In the genomic region with DNA sequence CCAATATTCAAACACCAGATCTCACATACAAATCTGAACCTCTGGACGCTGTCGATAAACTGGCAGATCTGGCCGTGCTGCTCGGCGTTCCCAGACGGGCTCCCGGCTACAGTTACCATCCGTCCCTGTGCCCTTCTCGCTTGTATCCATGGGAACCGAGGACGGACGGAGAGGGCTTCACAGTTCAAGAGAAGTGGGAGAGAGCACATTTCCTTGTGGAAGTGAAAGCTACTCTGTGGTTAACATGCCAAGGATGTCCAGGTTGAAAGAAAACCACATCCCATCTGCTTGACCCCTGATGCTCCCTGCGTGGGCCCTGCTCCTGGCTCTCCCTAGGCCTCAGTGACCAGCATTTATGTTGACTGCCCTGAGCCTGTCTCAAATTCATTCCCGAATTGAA, we compare ENCODE assay signal across 9 cellular contexts. TPM values are rescaled to one million over a fixed set of nuclear protein-coding genes. Genes with fewer than 3 reads are reported as not detected.
DNase-seq lines count a peak whose midpoint lies in the region; ATAC-seq and TF ChIP-seq lines count a peak whose summit lies in the region.
"Had no signal": no experiment of that assay in that cellular context is flagged by ENCODE, and none has a peak within 500 bp of the region (broad histone marks: within the 10 kb centered on the region; RNA-seq: fewer than 3 reads in every experiment).

No MANE protein-coding gene starts in this region.

- H3K36me3 ChIP-seq in NT2/D1 (ENCODE audit: insufficient read depth, insufficient read length, low read length) (peaks cover 74% of the 10 kb centered on the region), SJCRH30 (peaks cover 22% of the 10 kb centered on the region)

- H3K9me3 ChIP-seq in NT2/D1 (ENCODE audit: insufficient read depth, low read length), result no peaks in the 10 kb centered on the region
- H3K9me3 ChIP-seq in SJCRH30 (replicated peaks), result no peaks in the 10 kb centered on the region
- H3K9me3 ChIP-seq: body of pancreas had no signal

- H3K4me1 ChIP-seq in NT2/D1 (ENCODE audit: insufficient read depth, insufficient read length), result peaks cover 21% of the 10 kb centered on the region
- H3K4me1 ChIP-seq in SJCRH30, result peaks cover 10% of the 10 kb centered on the region

- peaks cover 26% of the 10 kb centered on the region for H3K36me3 Mint-ChIP-seq in nephron (ENCODE audit: low read depth)

- peaks cover 3% of the 10 kb centered on the region for H3K27me3 Mint-ChIP-seq in nephron (ENCODE audit: low read depth)

- H3K27ac ChIP-seq in coronary artery (peak overlapping the region; percentile 58 to 97), SJCRH30 (no peak overlapping the region)

- no peak for ATAC-seq in HG02623 (IDR thresholded peaks at IDR 0.05; ENCODE audit: unreplicated experiment)

- peak overlapping the region; percentile 78 to 98 (median 90) for H3K27ac Mint-ChIP-seq in nephron

- DNase-seq in AG10803 (ENCODE audit: low read depth) (peak; percentile 65), NT2/D1 (ENCODE audit: low read depth, low spot score) (no peak), coronary artery (ENCODE audit: low spot score) (no peak), NCI-H1417 (lab: John Stamatoyannopoulos, UW) (no peak), NCI-H446 treated with DMSO at 0.1 percent for 48 hours (lab: John Stamatoyannopoulos, UW) (no peak), SJCRH30 (no peak)

- H3K27me3 ChIP-seq in NT2/D1 (ENCODE audit: insufficient read depth, insufficient read length) (no peaks in the 10 kb centered on the region), SJCRH30 (no peaks in the 10 kb centered on the region)
- H3K27me3 ChIP-seq: body of pancreas had no signal

- H3K4me3 ChIP-seq in AG10803 (ENCODE audit: low read length), result no peak overlapping the region
- H3K4me3 ChIP-seq in NT2/D1 (ENCODE audit: insufficient read length, low read depth), result no peak overlapping the region
- no peak overlapping the region for H3K4me3 ChIP-seq in coronary artery
- H3K4me3 ChIP-seq in SJCRH30, result no peak overlapping the region
- H3K4me3 ChIP-seq: body of pancreas had no signal

- peaks cover 52% of the 10 kb centered on the region for H3K4me1 Mint-ChIP-seq in nephron

- peak overlapping the region; percentile 0 for H3K9ac ChIP-seq in NT2/D1 (ENCODE audit: insufficient read length, low read depth)

- TF ChIP-seq CTCF in AG10803 (conservative IDR thresholded peaks at IDR 0.05; ENCODE audit: low read length), result no peak
- TF ChIP-seq CTCF in coronary artery (IDR thresholded peaks at IDR 0.05), result no peak
- no peak for TF ChIP-seq CTCF in nephron (IDR thresholded peaks at IDR 0.05; ENCODE audit: unreplicated experiment in 3 of 3)

- peak overlapping the region in 1 of 3 experiments; percentile 65 for H3K4me3 Mint-ChIP-seq in nephron

- no peaks in the 10 kb centered on the region for H3K9me3 Mint-ChIP-seq in nephron

RNA-seq across cellular contexts. Expression of gene DBN1, which starts 6.3 kb away (rescaled TPM):
- 239 and 265 TPM in 2 replicates for total RNA-seq in SJCRH30 (2014; rRNA removed; shearing (Covaris generic))

RNA-seq across cellular contexts. Expression of gene PDLIM7, which starts 17.6 kb away (rescaled TPM):
- total RNA-seq in SJCRH30 (2014; rRNA removed; shearing (Covaris generic)), result 58.4 and 68.5 TPM in 2 replicates

RNA-seq across cellular contexts. Expression of gene DOK3, which starts 29.9 kb away (rescaled TPM):
- 3.0 and 6.2 TPM in 2 replicates for total RNA-seq in SJCRH30 (2014; rRNA removed; shearing (Covaris generic))

RNA-seq across cellular contexts. Expression of gene PRR7, which starts 33.2 kb away (rescaled TPM):
- 6.4 TPM in 2 replicates for total RNA-seq in SJCRH30 (2014; rRNA removed; shearing (Covaris generic))

RNA-seq across cellular contexts. Expression of gene DDX41, which starts 37.0 kb away (rescaled TPM):
- total RNA-seq in SJCRH30 (2014; rRNA removed; shearing (Covaris generic)), result 68.5 and 76.8 TPM in 2 replicates
